In the genomic region with DNA sequence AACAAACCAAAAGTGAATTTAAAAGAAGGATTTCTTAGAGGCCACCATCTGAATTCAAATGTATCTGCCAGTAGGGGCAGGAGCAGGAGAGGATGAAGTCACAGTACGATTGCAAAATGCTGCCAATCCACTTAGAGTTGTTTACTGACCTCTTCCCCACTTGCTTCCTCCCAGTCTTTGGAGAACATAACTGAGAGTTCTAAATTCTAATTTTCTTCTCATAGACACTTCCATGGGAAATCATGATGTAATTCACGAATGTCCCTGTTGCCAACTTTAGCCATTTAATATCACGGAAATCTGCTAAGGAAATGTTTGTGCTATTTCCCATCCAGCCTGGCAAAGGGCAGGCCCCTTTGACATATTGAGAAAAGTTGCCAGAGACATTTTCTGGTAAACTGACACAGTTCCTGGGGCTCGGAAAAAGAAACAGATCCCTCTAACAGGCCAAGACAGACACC, we compare ENCODE assay signal across 8 cellular contexts. TPM values are rescaled to one million over a fixed set of nuclear protein-coding genes. Genes with fewer than 3 reads are reported as not detected.
DNase-seq lines count a peak whose midpoint lies in the region; ATAC-seq and TF ChIP-seq lines count a peak whose summit lies in the region.

No MANE protein-coding gene starts in this region.

- H3K9me3 ChIP-seq in hepatocyte (ENCODE audit: low read depth) (no peaks in the 10 kb centered on the region), stomach (no peaks in the 10 kb centered on the region)

- H3K4me2 ChIP-seq in hepatocyte, result no peak overlapping the region

- peak; percentile 3 for DNase-seq in HS-5 (ENCODE audit: low read depth)
- DNase-seq in amniotic epithelial cell (ENCODE audit: low read depth), result peak; percentile 93
- peak; percentile 63 for DNase-seq in hepatocyte (ENCODE audit: low spot score)
- no peak for DNase-seq in stomach
- DNase-seq in ecto neural progenitor cell (ENCODE audit: low spot score), result no peak
- no peak for DNase-seq in NCI-H774 (lab: John Stamatoyannopoulos, UW)

- H4K20me1 ChIP-seq in hepatocyte (ENCODE audit: insufficient read depth, poor library complexity, severe bottlenecking), result no peaks in the 10 kb centered on the region

- no peak for ATAC-seq in HG02759 (IDR thresholded peaks at IDR 0.05; ENCODE audit: unreplicated experiment)
- ATAC-seq in GM18502 (IDR thresholded peaks at IDR 0.05; ENCODE audit: poor library complexity, unreplicated experiment), result no peak

- H3K27me3 ChIP-seq in hepatocyte (no peaks in the 10 kb centered on the region), stomach (no peaks in the 10 kb centered on the region)

- no peak overlapping the region for H3K4me3 ChIP-seq in hepatocyte
- no peak overlapping the region for H3K4me3 ChIP-seq in stomach

- H3K79me2 ChIP-seq in hepatocyte, result no peaks in the 10 kb centered on the region

- TF ChIP-seq POLR2A in stomach (IDR thresholded peaks at IDR 0.05), result no peak

- intact Hi-C loops in stomach (cut with DNase I; ENCODE audit: low total_unique reads), result no loop called here

- WGBS in hepatocyte (ENCODE audit: low lambda C conversion rate, missing lambda C conversion rate), result 57% methylated on average over 4 of the region's 4 CpGs
- 31 to 51% (median 41%) methylated on average over 4 of the region's 4 CpGs for WGBS in stomach, 5 donors

- no peaks in the 10 kb centered on the region for H3K9me2 ChIP-seq in hepatocyte (replicated peaks; ENCODE audit: insufficient read depth)

- no peak overlapping the region for H2AFZ ChIP-seq in hepatocyte

- TF ChIP-seq CTCF in hepatocyte (IDR thresholded peaks at IDR 0.05; ENCODE audit: poor library complexity) (peak; percentile 16), stomach (IDR thresholded peaks at IDR 0.05) (peak in 1 of 7 experiments; percentile 17)

- no peak for TF ChIP-seq EP300 in stomach (IDR thresholded peaks at IDR 0.05)

- peak overlapping the region; percentile 24 for H3K27ac ChIP-seq in hepatocyte
- H3K27ac ChIP-seq in stomach, result peak overlapping the region in 4 of 5 donors; percentile 43 to 73 (median 63)

- H3K4me1 ChIP-seq in hepatocyte (ENCODE audit: insufficient read depth), result no peaks in the 10 kb centered on the region
- H3K4me1 ChIP-seq in stomach, result peaks cover 0 to 10% (median 0%) of the 10 kb centered on the region in 4 donors

- H3K36me3 ChIP-seq in hepatocyte (replicated peaks; ENCODE audit: insufficient read depth, low read depth) (no peaks in the 10 kb centered on the region), stomach (no peaks in the 10 kb centered on the region)

RNA-seq across cellular contexts. Expression of gene NOCT, which starts 33.6 kb away (rescaled TPM):
- 18.2 and 20.8 TPM in 2 replicates for total RNA-seq in hepatocyte
- polyA plus RNA-seq in hepatocyte, result 8.8 and 9.9 TPM in 2 replicates
- total RNA-seq in stomach, result 1 to 10 TPM in 2 of 5 donors, under 1 TPM in 1, not detected in 2; 0.58 to 4.4 (median 2.2) TPM
- 1 to 10 TPM in 1 of 3 donors, under 1 TPM in 2; 0.38 to 1.1 (median 0.76) TPM for polyA plus RNA-seq in stomach

Comparison
In these comparisons a context has a peak if more than half of its experiments do, and no peak if none do; other contexts are left out.
1. DNase-seq: peak in HS-5 (single experiment), amniotic epithelial cell (single experiment) and hepatocyte (single experiment); none in stomach (single experiment), ecto neural progenitor cell (single experiment) and NCI-H774 (single experiment).